Comparison of ENCODE assay signal across 1 cellular context in the genomic region with DNA sequence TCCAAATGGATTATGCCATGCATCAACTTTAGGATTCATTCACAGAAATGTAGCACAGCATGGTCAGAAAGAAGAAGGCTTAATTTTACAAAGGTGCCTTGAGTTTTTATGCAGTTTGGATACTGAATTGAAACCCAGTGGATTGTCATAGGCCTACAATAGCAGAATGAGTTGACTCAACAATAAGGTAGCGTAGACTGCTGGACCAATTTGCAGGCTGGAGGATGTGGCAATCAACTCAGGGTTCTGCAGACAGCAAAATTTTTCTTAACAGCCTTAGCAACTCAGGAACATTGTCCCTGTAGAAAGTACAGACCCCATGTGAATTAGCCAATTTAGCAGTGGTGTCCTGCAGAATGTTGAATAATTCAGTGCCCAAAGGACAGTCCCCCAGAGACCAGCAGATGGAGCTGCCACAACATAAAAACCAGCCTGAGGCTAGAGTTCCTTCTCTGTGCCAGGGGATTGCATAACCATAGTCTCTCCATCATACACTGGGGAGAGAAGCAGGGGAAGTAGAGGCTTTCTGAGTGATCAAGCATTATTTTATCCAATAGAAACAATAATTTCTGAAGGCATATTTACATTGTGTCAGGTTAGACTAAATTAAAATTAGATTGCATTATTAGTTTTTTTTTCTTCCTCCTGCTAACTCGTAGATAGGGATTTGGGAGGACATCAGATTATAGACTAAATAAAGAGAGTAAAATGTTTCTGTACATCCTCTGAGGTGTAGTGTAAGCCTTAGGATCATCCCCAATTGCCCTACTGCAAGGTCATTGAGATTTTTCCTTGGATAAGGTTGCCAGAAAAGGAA.
TF ChIP-seq lines count a peak whose summit lies in the region.

No MANE protein-coding gene starts in this region.

TF ChIP-seq in A549, 52 proteins besides CTCF, POLR2A, EP300 and RAD21 (continued from another document):
- no peak for TF ChIP-seq HDAC2 (IDR thresholded peaks at IDR 0.05)
